Comparison of ENCODE assay signal across 18 cellular contexts in genomic region chr18:78641689-78642231, GRCh38.
DNase-seq lines count a peak whose midpoint lies in the region; ATAC-seq and TF ChIP-seq lines count a peak whose summit lies in the region.
"Had no signal": no experiment of that assay in that cellular context is flagged by ENCODE, and none has a peak within 500 bp of the region (broad histone marks: within the 10 kb centered on the region; RNA-seq: fewer than 3 reads in every experiment).

No MANE protein-coding gene starts in this region.

- H3K9me3 ChIP-seq in upper lobe of right lung (no peaks in the 10 kb centered on the region), ovary (no peaks in the 10 kb centered on the region)
- H3K9me3 ChIP-seq: adrenal gland, gastrocnemius medialis, stomach had no signal

- no peak overlapping the region for H3K4me3 ChIP-seq in upper lobe of right lung
- H3K4me3 ChIP-seq in ovary, result no peak overlapping the region
- H3K4me3 ChIP-seq: adrenal gland, cardiac muscle cell, gastrocnemius medialis, mucosa of descending colon, stomach had no signal

- peaks cover 16 to 28% of the 10 kb centered on the region in 2 donors for H3K4me1 Mint-ChIP-seq in natural killer cell treated with Interleukin-12 subunit alpha and Interleukin-12 subunit beta and Interleukin-15 and Interleukin-18, amount 100 ng/mL, for 72 hours (ENCODE audit: low read depth in 2 of 2)
- peaks cover 18 to 54% of the 10 kb centered on the region in 2 donors for H3K4me1 Mint-ChIP-seq in natural killer cell
- H3K4me1 Mint-ChIP-seq in activated B cell treated with CpG ODN at 0.5 μM for 24 hours, result peaks cover 11% of the 10 kb centered on the region

- no peaks in the 10 kb centered on the region for H3K27me3 ChIP-seq in upper lobe of right lung
- no peaks in the 10 kb centered on the region for H3K27me3 ChIP-seq in ovary
- H3K27me3 ChIP-seq: adrenal gland, cardiac muscle cell had no signal

- TF ChIP-seq CTCF in natural killer cell (IDR thresholded peaks at IDR 0.05) (no peak), activated B cell treated with CpG ODN at 0.5 μM for 24 hours (IDR thresholded peaks at IDR 0.05) (no peak), upper lobe of right lung (IDR thresholded peaks at IDR 0.05) (no peak), ovary (IDR thresholded peaks at IDR 0.05) (no peak)

- intact Hi-C loops in natural killer cell (cut with micrococcal nuclease), result loop anchor here (10.0 kb wide), 1 partner anchor 423 kb away; the partner anchor contains the start of gene ATP9B
- intact Hi-C loops in activated B cell treated with CpG ODN at 0.5 μM for 24 hours (cut with micrococcal nuclease), result no loop called here
- intact Hi-C loops in upper lobe of right lung (cut with DNase I), result no loop called here
- intact Hi-C loops in ovary (cut with DNase I), result no loop called here

- H3K27me3 Mint-ChIP-seq in natural killer cell treated with Interleukin-12 subunit alpha and Interleukin-12 subunit beta and Interleukin-15 and Interleukin-18, amount 100 ng/mL, for 72 hours, result no peaks in the 10 kb centered on the region
- peaks cover 0 to 4% of the 10 kb centered on the region in 2 donors for H3K27me3 Mint-ChIP-seq in natural killer cell (ENCODE audit: low read depth in 2 of 2)
- no peaks in the 10 kb centered on the region for H3K27me3 Mint-ChIP-seq in activated B cell treated with CpG ODN at 0.5 μM for 24 hours

- no peak for TF ChIP-seq POLR2A in ovary (IDR thresholded peaks at IDR 0.05)

- H3K27ac ChIP-seq in upper lobe of right lung (no peak overlapping the region), ovary (no peak overlapping the region)
- H3K27ac ChIP-seq: adrenal gland, cardiac muscle cell, gastrocnemius medialis, stomach had no signal

- no peaks in the 10 kb centered on the region for H3K36me3 ChIP-seq in upper lobe of right lung
- H3K36me3 ChIP-seq in ovary, result no peaks in the 10 kb centered on the region
- H3K36me3 ChIP-seq: adrenal gland, cardiac muscle cell, gastrocnemius medialis, stomach had no signal

- no peak for ATAC-seq in natural killer cell treated with Interleukin-12 subunit alpha and Interleukin-12 subunit beta and Interleukin-15 and Interleukin-18, amount 100 ng/mL, for 72 hours
- ATAC-seq in natural killer cell (no peak), activated B cell treated with CpG ODN at 0.5 μM for 24 hours (ENCODE audit: low read depth) (peak; percentile 42), upper lobe of right lung (peak; percentile 61)
- ATAC-seq: gastrocnemius medialis, mucosa of descending colon, right cardiac atrium had no signal

- no peak for DNase-seq in natural killer cell treated with Interleukin-12 subunit alpha and Interleukin-12 subunit beta and Interleukin-15 and Interleukin-18, amount 100 ng/mL, for 72 hours (ENCODE audit: low spot score)
- DNase-seq in natural killer cell (no peak), NOMO-1 treated with DMSO at 0.1 percent for 48 hours (lab: John Stamatoyannopoulos, UW; ENCODE audit: unreplicated experiment) (peak; percentile 98), activated B cell treated with CpG ODN at 0.5 μM for 24 hours (no peak), upper lobe of right lung (no peak), mesenteric fat pad (ENCODE audit: low spot score) (no peak), DMS 273 (lab: John Stamatoyannopoulos, UW; ENCODE audit: unreplicated experiment) (no peak), ovary (no peak)
- DNase-seq: ACHN, adrenal gland, erythroblast, gastrocnemius medialis, mucosa of descending colon, right cardiac atrium, RPMI8226, stomach, T-helper 1 cell had no signal

- POLR2A ChIA-PET in activated B cell treated with CpG ODN at 0.5 μM for 24 hours (lab: Charles Lee), result no interaction called here

- TF ChIP-seq EP300 in ovary (IDR thresholded peaks at IDR 0.05), result no peak

- H3K4me1 ChIP-seq in upper lobe of right lung (peaks cover 7% of the 10 kb centered on the region), ovary (ENCODE audit: insufficient read depth) (no peaks in the 10 kb centered on the region)
- H3K4me1 ChIP-seq: adrenal gland, gastrocnemius medialis had no signal

- H3K4me3 Mint-ChIP-seq in natural killer cell treated with Interleukin-12 subunit alpha and Interleukin-12 subunit beta and Interleukin-15 and Interleukin-18, amount 100 ng/mL, for 72 hours, result peak overlapping the region; percentile 21
- H3K4me3 Mint-ChIP-seq in natural killer cell, result no peak overlapping the region
- no peak overlapping the region for H3K4me3 Mint-ChIP-seq in activated B cell treated with CpG ODN at 0.5 μM for 24 hours

- no peak overlapping the region for H3K27ac Mint-ChIP-seq in natural killer cell treated with Interleukin-12 subunit alpha and Interleukin-12 subunit beta and Interleukin-15 and Interleukin-18, amount 100 ng/mL, for 72 hours
- H3K27ac Mint-ChIP-seq in natural killer cell (peak overlapping the region in 1 of 2 donors; percentile 90), activated B cell treated with CpG ODN at 0.5 μM for 24 hours (no peak overlapping the region)

- peaks cover under 1% of the 10 kb centered on the region for H3K9me3 Mint-ChIP-seq in natural killer cell treated with Interleukin-12 subunit alpha and Interleukin-12 subunit beta and Interleukin-15 and Interleukin-18, amount 100 ng/mL, for 72 hours
- H3K9me3 Mint-ChIP-seq in natural killer cell (peaks cover 0 to under 1% of the 10 kb centered on the region in 2 donors), activated B cell treated with CpG ODN at 0.5 μM for 24 hours (peaks cover under 1% of the 10 kb centered on the region)

- CTCF ChIA-PET in activated B cell treated with CpG ODN at 0.5 μM for 24 hours (lab: Charles Lee), result no interaction called here

- WGBS in ovary, 3 donors, result 6 to 17% (median 8%) methylated on average over 3 of the region's 3 CpGs

- peaks cover under 1% of the 10 kb centered on the region for H3K36me3 Mint-ChIP-seq in natural killer cell treated with Interleukin-12 subunit alpha and Interleukin-12 subunit beta and Interleukin-15 and Interleukin-18, amount 100 ng/mL, for 72 hours
- H3K36me3 Mint-ChIP-seq in natural killer cell, result no peaks in the 10 kb centered on the region
- H3K36me3 Mint-ChIP-seq in activated B cell treated with CpG ODN at 0.5 μM for 24 hours (ENCODE audit: low read depth), result no peaks in the 10 kb centered on the region

Comparison
In these comparisons a context has a peak if more than half of its experiments do, and no peak if none do; other contexts are left out.
1. ATAC-seq: peak in activated B cell treated with CpG ODN at 0.5 μM for 24 hours (single experiment) and upper lobe of right lung (single experiment); none in natural killer cell treated with Interleukin-12 subunit alpha and Interleukin-12 subunit beta and Interleukin-15 and Interleukin-18, amount 100 ng/mL, for 72 hours (0 of 2) and natural killer cell (0 of 3).